In genomic region chr2:25252291-25253152, GRCh38 we compare ENCODE assay signal across 8 cellular contexts.
A peak's percentile ranks its signal among the peaks of the same experiment; 100 is the strongest.
DNase-seq lines count a peak whose midpoint lies in the region; ATAC-seq and TF ChIP-seq lines count a peak whose summit lies in the region.

No MANE protein-coding gene starts in this region.

- TF ChIP-seq CTCF in breast epithelium (IDR thresholded peaks at IDR 0.05) = no peak
- TF ChIP-seq CTCF in MCF 10A (IDR thresholded peaks at IDR 0.05; ENCODE audit: unreplicated experiment) = no peak
- no peak for TF ChIP-seq CTCF in activated B cell treated with CpG ODN at 0.5 μM for 24 hours (IDR thresholded peaks at IDR 0.05)

- CTCF ChIA-PET in MCF 10A (lab: Yijun Ruan, JAX) (interaction anchor here (0.5 kb wide), 1 partner anchor 29 kb away, joined by 3 read pairs; no protein-coding TSS in a partner anchor), activated B cell treated with CpG ODN at 0.5 μM for 24 hours (lab: Charles Lee) (no interaction called here)

- ATAC-seq in activated B cell treated with CpG ODN at 0.5 μM for 24 hours (ENCODE audit: low read depth) = peak; percentile 65

- H3K36me3 ChIP-seq in breast epithelium = no peaks in the 10 kb centered on the region

- peaks cover 20% of the 10 kb centered on the region for H3K36me3 Mint-ChIP-seq in MCF 10A (ENCODE audit: insufficient read depth, unreplicated experiment)
- H3K36me3 Mint-ChIP-seq in activated B cell treated with CpG ODN at 0.5 μM for 24 hours (ENCODE audit: low read depth) = peaks cover 24% of the 10 kb centered on the region

- no peak for DNase-seq in breast epithelium (ENCODE audit: low spot score in 2 of 2)
- no peak for DNase-seq in MCF 10A (ENCODE audit: unreplicated experiment)
- DNase-seq in NCI-H1417 (lab: John Stamatoyannopoulos, UW) = peak; percentile 91 to 95 (median 94)
- peak; percentile 46 for DNase-seq in activated B cell treated with CpG ODN at 0.5 μM for 24 hours
- peak; percentile 96 for DNase-seq in ecto neural progenitor cell (ENCODE audit: low spot score)
- DNase-seq in lung microvascular endothelial cell (ENCODE audit: low read depth in 2 of 2) = peak; percentile 43 to 86
- DNase-seq in stimulated activated CD8-positive, alpha-beta memory T cell treated with anti-CD3 and anti-CD28 coated beads, Interleukin-4, amount 100 ng/mL, for 48 hours = peak; percentile 66
- DNase-seq in SKM-1 treated with dmso at 0.1 percent for 144 hours (lab: John Stamatoyannopoulos, UW; ENCODE audit: unreplicated experiment) = no peak

- BruUV-seq in MCF 10A (replicated peaks; lab: Mats Ljungman, UMichigan) = no TSS peak

- no peak for TF ChIP-seq POLR2A in breast epithelium (IDR thresholded peaks at IDR 0.05)

- H3K9me3 Mint-ChIP-seq in MCF 10A (ENCODE audit: unreplicated experiment) = no peaks in the 10 kb centered on the region
- H3K9me3 Mint-ChIP-seq in activated B cell treated with CpG ODN at 0.5 μM for 24 hours = no peaks in the 10 kb centered on the region

- no peaks in the 10 kb centered on the region for H3K9me3 ChIP-seq in breast epithelium

- H3K27ac ChIP-seq in breast epithelium = peak overlapping the region; percentile 84 to 95

- intact Hi-C loops in breast epithelium (cut with DNase I; ENCODE audit: low total_unique reads) (no loop called here), MCF 10A (cut with micrococcal nuclease) (no loop called here), activated B cell treated with CpG ODN at 0.5 μM for 24 hours (cut with micrococcal nuclease) (loop anchor here (2.0 to 5.0 kb wide), 2 partner anchors 22 to 270 kb away; no protein-coding TSS in a partner anchor)

- H3K4me1 Mint-ChIP-seq in MCF 10A (ENCODE audit: insufficient read depth, unreplicated experiment) (no peaks in the 10 kb centered on the region), activated B cell treated with CpG ODN at 0.5 μM for 24 hours (peaks cover 29% of the 10 kb centered on the region)

- H3K4me3 Mint-ChIP-seq in MCF 10A (ENCODE audit: unreplicated experiment) (no peak overlapping the region), activated B cell treated with CpG ODN at 0.5 μM for 24 hours (peak overlapping the region; percentile 64)

- H3K27me3 ChIP-seq in breast epithelium = no peaks in the 10 kb centered on the region

- H3K27me3 Mint-ChIP-seq in MCF 10A (ENCODE audit: insufficient read depth, unreplicated experiment) (no peaks in the 10 kb centered on the region), activated B cell treated with CpG ODN at 0.5 μM for 24 hours (no peaks in the 10 kb centered on the region)

- H3K4me1 ChIP-seq in breast epithelium = peaks cover 0 to 8% of the 10 kb centered on the region in 2 donors

- no peak overlapping the region for H3K27ac Mint-ChIP-seq in MCF 10A (ENCODE audit: low read depth, unreplicated experiment)
- H3K27ac Mint-ChIP-seq in activated B cell treated with CpG ODN at 0.5 μM for 24 hours = no peak overlapping the region

- POLR2A ChIA-PET in MCF 10A (lab: Yijun Ruan, JAX) (no interaction called here), activated B cell treated with CpG ODN at 0.5 μM for 24 hours (lab: Charles Lee) (interaction anchor here (0.6 to 2.5 kb wide), 8 partner anchors 19 to 353 kb away, joined by 3 to 9 read pairs (median 4); no protein-coding TSS in a partner anchor)

- peak overlapping the region; percentile 63 to 90 (median 71) for H3K4me3 ChIP-seq in breast epithelium

Comparison
In these comparisons a context has a peak if more than half of its experiments do, and no peak if none do; other contexts are left out.
1. DNase-seq: peak in NCI-H1417 (3 of 3), activated B cell treated with CpG ODN at 0.5 μM for 24 hours (single experiment), ecto neural progenitor cell (single experiment), lung microvascular endothelial cell (2 of 2) and stimulated activated CD8-positive, alpha-beta memory T cell treated with anti-CD3 and anti-CD28 coated beads, Interleukin-4, amount 100 ng/mL, for 48 hours (single experiment); none in breast epithelium (0 of 2), MCF 10A (single experiment) and SKM-1 treated with dmso at 0.1 percent for 144 hours (single experiment).